ENCODE assay signal across 16 cellular contexts in the genomic region with DNA sequence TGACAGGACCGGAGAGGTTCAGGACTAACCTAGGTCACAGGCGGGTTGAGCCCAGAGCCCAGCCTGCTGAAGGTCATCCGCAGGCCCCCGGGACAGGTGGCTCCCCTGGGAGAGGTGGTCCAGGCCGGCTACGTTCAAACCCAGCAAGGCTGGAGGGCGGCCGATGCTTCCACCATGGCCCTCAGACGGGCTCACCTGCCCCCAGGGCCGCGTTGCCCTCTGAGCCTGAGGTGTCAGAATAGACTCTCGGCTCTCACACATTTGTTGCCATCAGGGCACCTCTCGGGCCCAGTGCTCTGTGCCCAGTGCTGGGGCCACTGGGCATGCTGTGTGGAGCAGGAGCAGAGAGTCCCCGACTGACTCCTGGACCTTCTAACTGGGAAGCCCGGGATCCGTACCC. TPM values are rescaled to one million over a fixed set of nuclear protein-coding genes. Genes with fewer than 3 reads are reported as not detected.
"Had no signal": no experiment of that assay in that cellular context is flagged by ENCODE, and none has a peak within 500 bp of the region (broad histone marks: within the 10 kb centered on the region; RNA-seq: fewer than 3 reads in every experiment).

No MANE protein-coding gene starts in this region.

RNA-seq across cellular contexts. Expression of gene LGALS9B, which starts 23.2 kb away (rescaled TPM):
- total RNA-seq: heart right ventricle; hepatocyte; left cardiac atrium; left lobe of liver; left ventricle myocardium superior; mammary epithelial cell; naive thymus-derived CD8-positive, alpha-beta T cell; neural crest cell; osteocyte; progenitor cell of endocrine pancreas; pulmonary artery endothelial cell; renal cortical epithelial cell; right atrium auricular region; skeletal muscle tissue; testis; thyroid gland had no signal
- polyA plus RNA-seq: heart right ventricle; hepatocyte; mammary epithelial cell; naive thymus-derived CD8-positive, alpha-beta T cell had no signal
